ENCODE assay signal across 9 cellular contexts in the genomic region with DNA sequence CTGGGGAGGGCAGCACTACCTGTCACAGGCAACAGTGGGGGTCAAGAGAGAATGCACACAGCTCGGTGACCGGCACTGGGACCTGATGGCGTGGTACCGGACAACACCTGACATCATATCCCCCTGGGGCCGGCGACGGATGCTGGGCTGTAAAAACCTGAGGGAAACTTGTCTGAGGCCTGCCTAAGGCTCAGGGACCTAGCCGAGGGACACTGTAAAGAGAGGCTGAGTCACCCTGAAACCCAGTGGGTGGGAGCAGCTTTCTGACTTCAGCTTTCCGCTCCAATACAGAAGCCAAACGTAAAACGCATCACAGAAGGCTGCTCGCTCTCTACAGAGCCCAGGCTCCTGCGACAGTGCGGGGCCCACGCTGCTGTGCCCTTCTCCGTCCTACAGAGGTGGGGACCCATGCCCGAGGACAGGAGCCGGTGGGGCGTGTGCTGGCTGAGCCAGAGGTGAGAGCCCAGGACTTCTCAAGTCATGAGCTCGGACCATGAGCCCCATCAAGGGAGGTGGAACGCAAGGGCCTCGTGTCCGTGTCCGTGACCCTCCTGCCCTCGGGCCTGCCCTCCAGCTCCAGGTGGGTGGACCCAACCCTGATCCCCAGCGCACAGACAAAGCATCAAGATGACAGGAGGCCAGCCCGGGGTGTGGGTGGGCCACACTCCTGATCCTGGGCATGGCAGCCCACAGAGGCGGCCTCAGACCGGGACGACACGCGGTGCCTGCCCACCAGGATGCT. TPM values are rescaled to one million over a fixed set of nuclear protein-coding genes. Genes with fewer than 3 reads are reported as not detected.
A peak's percentile ranks its signal among the peaks of the same experiment; 100 is the strongest.
DNase-seq lines count a peak whose midpoint lies in the region; ATAC-seq and TF ChIP-seq lines count a peak whose summit lies in the region.
"Had no signal": no experiment of that assay in that cellular context is flagged by ENCODE, and none has a peak within 500 bp of the region (broad histone marks: within the 10 kb centered on the region; RNA-seq: fewer than 3 reads in every experiment).

No MANE protein-coding gene starts in this region.

- ATAC-seq in GM18861 (IDR thresholded peaks at IDR 0.05; ENCODE audit: unreplicated experiment) (peak; percentile 49), HG02840 (IDR thresholded peaks at IDR 0.05; ENCODE audit: low FRiP score, unreplicated experiment) (peak; percentile 64)

- peak overlapping the region; percentile 94 to 97 (median 95) for H3K27ac ChIP-seq in esophagus squamous epithelium
- H3K27ac ChIP-seq: ovary had no signal

- H3K36me3 Mint-ChIP-seq in mesothelial cell of epicardium: no peaks in the 10 kb centered on the region

- peaks cover 42% of the 10 kb centered on the region for H3K4me1 Mint-ChIP-seq in mesothelial cell of epicardium

- H3K4me1 ChIP-seq in esophagus squamous epithelium: peaks cover 84 to 90% (median 85%) of the 10 kb centered on the region in 3 donors

- WGBS in esophagus squamous epithelium, 2 donors: 20 to 60% methylated on average over 3 to 6 of the region's 32 CpGs

- no peak for TF ChIP-seq CTCF in esophagus squamous epithelium (IDR thresholded peaks at IDR 0.05)
- TF ChIP-seq CTCF in mesothelial cell of epicardium (IDR thresholded peaks at IDR 0.05; ENCODE audit: unreplicated experiment): no peak

- H3K36me3 ChIP-seq in esophagus squamous epithelium: peaks cover 0 to 26% (median 0%) of the 10 kb centered on the region in 3 donors
- H3K36me3 ChIP-seq: ovary had no signal

- DNase-seq in activated CD4-positive, CD25-positive, alpha-beta regulatory T cell treated with anti-CD3 and anti-CD28 coated beads, Interleukin-2, amount 50 U/mL, for 72 hours: peak; percentile 62
- DNase-seq in esophagus squamous epithelium (lab: John Stamatoyannopoulos, UW): no peak
- peak; percentile 55 for DNase-seq in stimulated activated CD4-positive, alpha-beta T cell treated with anti-CD3 and anti-CD28 coated beads, Interleukin-2, amount 100 ng/mL, for 4 hours (ENCODE audit: low read depth)
- no peak for DNase-seq in mesothelial cell of epicardium (ENCODE audit: low spot score in 2 of 2, unreplicated experiment in 2 of 2)
- no peak for DNase-seq in NCI-H1105 (lab: John Stamatoyannopoulos, UW)
- no peak for DNase-seq in NCI-H510A (lab: John Stamatoyannopoulos, UW)

- no peaks in the 10 kb centered on the region for H3K27me3 Mint-ChIP-seq in mesothelial cell of epicardium (ENCODE audit: low read depth)

- TF ChIP-seq POLR2A in esophagus squamous epithelium (IDR thresholded peaks at IDR 0.05): peak in 1 of 4 donors; percentile 62

- no peaks in the 10 kb centered on the region for H3K9me3 ChIP-seq in esophagus squamous epithelium
- H3K9me3 ChIP-seq: ovary had no signal

- intact Hi-C loops in esophagus squamous epithelium (cut with DNase I): no loop called here

- peak overlapping the region in 1 of 4 donors; percentile 9 for H3K4me3 ChIP-seq in esophagus squamous epithelium
- H3K4me3 ChIP-seq: ovary had no signal

- no peaks in the 10 kb centered on the region for H3K9me3 Mint-ChIP-seq in mesothelial cell of epicardium

- H3K27ac Mint-ChIP-seq in mesothelial cell of epicardium: no peak overlapping the region

- no peaks in the 10 kb centered on the region for H3K27me3 ChIP-seq in esophagus squamous epithelium
- H3K27me3 ChIP-seq: ovary had no signal

- no peak overlapping the region for H3K4me3 Mint-ChIP-seq in mesothelial cell of epicardium

RNA-seq across cellular contexts. Expression of a gene that starts 5.3 kb away (rescaled TPM):
- total RNA-seq in esophagus squamous epithelium (10 to 100 TPM; 53.4 to 71.1 (median 55.3) TPM), mesothelial cell of epicardium (78.9 to 83.5 TPM (median 82.9 TPM) in 3 replicates)

RNA-seq across cellular contexts. Expression of a gene that starts 47.9 kb away (rescaled TPM):
- 1 to 10 TPM; 3.0 to 8.8 (median 3.8) TPM for total RNA-seq in esophagus squamous epithelium
- total RNA-seq in mesothelial cell of epicardium: 29.1 to 32.8 TPM (median 31.8 TPM) in 3 replicates

RNA-seq across cellular contexts. Expression of a gene that starts 54.0 kb away (rescaled TPM):
- total RNA-seq in esophagus squamous epithelium: 1 to 10 TPM; 1.9 to 7.6 (median 3.5) TPM
- 4.3 to 5.0 TPM (median 4.6 TPM) in 3 replicates for total RNA-seq in mesothelial cell of epicardium

Comparison
In these comparisons a context has a peak if more than half of its experiments do, and no peak if none do; other contexts are left out.
1. DNase-seq: peak in activated CD4-positive, CD25-positive, alpha-beta regulatory T cell treated with anti-CD3 and anti-CD28 coated beads, Interleukin-2, amount 50 U/mL, for 72 hours (single experiment) and stimulated activated CD4-positive, alpha-beta T cell treated with anti-CD3 and anti-CD28 coated beads, Interleukin-2, amount 100 ng/mL, for 4 hours (single experiment); none in esophagus squamous epithelium (single experiment), mesothelial cell of epicardium (0 of 2), NCI-H1105 (single experiment) and NCI-H510A (single experiment).